ENCODE assay signal across 1 cellular context in genomic region chr15:90931737-90932659, GRCh38.
TF ChIP-seq lines count a peak whose summit lies in the region.

TSS of gene HDDC3 (minus strand) at chr15:90932549. CDS start at chr15:90932540, 9 bp downstream.

TF ChIP-seq in K562, 482 proteins besides CTCF, POLR2A, EP300 and RAD21 (continued from another document and continues in another):
- TF ChIP-seq HINFP (tag; conservative IDR thresholded peaks at IDR 0.05; ENCODE audit: low read depth) (no peak), NR1H2 (CRISPR knock-in tag; IDR thresholded peaks at IDR 0.05) (no peak), KLF1 (tag; IDR thresholded peaks at IDR 0.05) (no peak), ZNF324 (CRISPR knock-in tag; IDR thresholded peaks at IDR 0.05) (0 out of 2 replicates have a peak, but pooled peaks have one; percentile 43), MXD1 (CRISPR knock-in tag; IDR thresholded peaks at IDR 0.05; ENCODE audit: borderline replicate concordance, poor library complexity, severe bottlenecking) (peak; percentile 30), ZNF586 (CRISPR knock-in tag; conservative IDR thresholded peaks at IDR 0.05) (no peak), SRF (CRISPR knock-in tag; IDR thresholded peaks at IDR 0.05) (peak; percentile 33 to 95; a peak in 3 of 4 replicates), ZNF133 (CRISPR knock-in tag; IDR thresholded peaks at IDR 0.05) (0 out of 2 replicates have a peak, but pooled peaks have one; percentile 23), ILK (tag; IDR thresholded peaks at IDR 0.05; ENCODE audit: borderline replicate concordance, low read depth) (no peak), BHLHE40 (IDR thresholded peaks at IDR 0.05; ENCODE audit: low read length) (peak; percentile 42), MLX (CRISPR knock-in tag; conservative IDR thresholded peaks at IDR 0.05) (peak in 1 of 2 experiments; percentile 84; a peak in 1 of 4 replicates), SMAD4 (CRISPR knock-in tag; conservative IDR thresholded peaks at IDR 0.05) (peak; percentile 49), COPS2 (conservative IDR thresholded peaks at IDR 0.05) (no peak), HMG20B (CRISPR knock-in tag; IDR thresholded peaks at IDR 0.05) (no peak), MCM7 (IDR thresholded peaks at IDR 0.05) (no peak), ZNF197 (CRISPR knock-in tag; IDR thresholded peaks at IDR 0.05; ENCODE audit: low read depth) (no peak), SLC30A9 (CRISPR knock-in tag; IDR thresholded peaks at IDR 0.05) (no peak), ZHX1 (conservative IDR thresholded peaks at IDR 0.05; ENCODE audit: low read length) (no peak), PBX2 (CRISPR knock-in tag; IDR thresholded peaks at IDR 0.05; ENCODE audit: low read depth) (no peak), PBX2 (tag; conservative IDR thresholded peaks at IDR 0.05; ENCODE audit: low read depth) (no peak), ASH1L (IDR thresholded peaks at IDR 0.05; ENCODE audit: borderline replicate concordance, low read depth, partially characterized antibody) (no peak), HNRNPL (IDR thresholded peaks at IDR 0.05; ENCODE audit: low read depth, low read length) (peak; percentile 59; the same call in 1 of the 2 replicates), HSF4 (CRISPR knock-in tag; IDR thresholded peaks at IDR 0.05; ENCODE audit: borderline replicate concordance) (0 out of 2 replicates have a peak, but pooled peaks have one; percentile 41), POLR2G (IDR thresholded peaks at IDR 0.05; ENCODE audit: low read depth, low read length) (peak; percentile 93), GATAD2A (IDR thresholded peaks at IDR 0.05) (peak; percentile 88), ZNF212 (CRISPR knock-in tag; IDR thresholded peaks at IDR 0.05) (no peak), ZFP30 (CRISPR knock-in tag; IDR thresholded peaks at IDR 0.05; ENCODE audit: borderline replicate concordance) (no peak; the same call in 1 of the 2 replicates), BCOR (IDR thresholded peaks at IDR 0.05) (peak; percentile 55; the same call in 1 of the 2 replicates), MED1 (CRISPR knock-in tag; IDR thresholded peaks at IDR 0.05; ENCODE audit: borderline replicate concordance) (no peak), KLF16 (IDR thresholded peaks at IDR 0.05) (peak; percentile 52), AFF1 (IDR thresholded peaks at IDR 0.05; ENCODE audit: low read depth in 1 of 2, partially characterized antibody in 2 of 2) (peak in 1 of 2 experiments; percentile 26), CHAMP1 (IDR thresholded peaks at IDR 0.05) (peak; percentile 33; the same call in 1 of the 2 replicates), ZNF766 (CRISPR knock-in tag; conservative IDR thresholded peaks at IDR 0.05) (no peak), RBM15 (IDR thresholded peaks at IDR 0.05; ENCODE audit: insufficient read depth, low read length) (no peak), BRF1 (IDR thresholded peaks at IDR 0.05; ENCODE audit: borderline replicate concordance, extremely low read depth, insufficient read length) (no peak), LARP7 (IDR thresholded peaks at IDR 0.05) (0 out of 2 replicates have a peak, but pooled peaks have one; percentile 39), E2F1 (CRISPR knock-in tag; IDR thresholded peaks at IDR 0.05) (no peak; the same call in none of the 2 replicates), PREB (CRISPR knock-in tag; IDR thresholded peaks at IDR 0.05) (no peak), ARID3B (CRISPR knock-in tag; IDR thresholded peaks at IDR 0.05; ENCODE audit: borderline replicate concordance) (no peak), MLLT1 (IDR thresholded peaks at IDR 0.05) (0 out of 4 replicates have a peak, but pooled peaks of 1 of the 2 experiments have one; percentile 38)
